8 cellular contexts compared by ENCODE assay signal in genomic region chrX:149962859-149963757, GRCh38. TPM values are rescaled to one million over a fixed set of nuclear protein-coding genes. Genes with fewer than 3 reads are reported as not detected.
DNase-seq lines count a peak whose midpoint lies in the region; ATAC-seq and TF ChIP-seq lines count a peak whose summit lies in the region.

No MANE protein-coding gene starts in this region.

- H3K36me3 ChIP-seq in IMR-90 (ENCODE audit: control insufficient read depth, insufficient read depth, low read length) (no peaks in the 10 kb centered on the region), left lung (no peaks in the 10 kb centered on the region), suprapubic skin (no peaks in the 10 kb centered on the region)
- peaks cover 3% of the 10 kb centered on the region for H3K36me3 ChIP-seq in effector memory CD4-positive, alpha-beta T cell (ENCODE audit: control insufficient read depth, insufficient read depth, low read length)

- H3K36me3 Mint-ChIP-seq in Calu3 (ENCODE audit: insufficient read depth, unreplicated experiment) (no peaks in the 10 kb centered on the region), chondrocyte (ENCODE audit: low read depth) (peaks cover 5% of the 10 kb centered on the region)

- peak overlapping the region; percentile 49 for H2BK5ac ChIP-seq in IMR-90 (ENCODE audit: low read depth, low read length, poor library complexity, severe bottlenecking)

- H2AK5ac ChIP-seq in IMR-90 (ENCODE audit: low read depth, low read length), result peak overlapping the region; percentile 28; the same call in 1 of the 2 replicates

- no peak overlapping the region for H3K4me2 ChIP-seq in IMR-90 (ENCODE audit: low read depth, low read length)

- H2BK120ac ChIP-seq in IMR-90 (ENCODE audit: low read depth, low read length), result peak overlapping the region; percentile 27; the same call in 1 of the 2 replicates

- H3K56ac ChIP-seq in IMR-90 (ENCODE audit: extremely low read depth, insufficient read depth, low read length), result no peak overlapping the region

- peak overlapping the region; percentile 40 for H3K27ac Mint-ChIP-seq in Calu3 (ENCODE audit: unreplicated experiment)
- peak overlapping the region; percentile 49 for H3K27ac Mint-ChIP-seq in chondrocyte (ENCODE audit: unreplicated experiment)

- in situ Hi-C loops in IMR-90 (cut with MboI; ENCODE audit: low sequenced_read_pairs), result loop anchor here (25.0 kb wide), 3 partner anchors 399 to 749 kb away; partner anchors contain the start of gene MAMLD1

- H3K4me3 Mint-ChIP-seq in Calu3 (ENCODE audit: low read depth, unreplicated experiment), result no peak overlapping the region
- no peak overlapping the region for H3K4me3 Mint-ChIP-seq in chondrocyte (ENCODE audit: unreplicated experiment)

- peak overlapping the region; percentile 79 for H2AK9ac ChIP-seq in IMR-90 (replicated peaks; ENCODE audit: low read depth, low read length, poor library complexity)

- peak overlapping the region; percentile 22; the same call in 1 of the 2 replicates for H2BK20ac ChIP-seq in IMR-90 (ENCODE audit: low read depth, low read length)

- no peaks in the 10 kb centered on the region for H3K79me1 ChIP-seq in IMR-90 (ENCODE audit: low read depth in 1 of 2, low read length in 2 of 2)

- dilution Hi-C loops in IMR-90 (cut with HindIII; ENCODE audit: low sequenced_read_pairs, unreplicated experiment), result no loop called here

- peak overlapping the region; percentile 74 for H2AFZ ChIP-seq in IMR-90 (replicated peaks; ENCODE audit: low read length, poor library complexity)

- TF ChIP-seq CTCF in Calu3 (IDR thresholded peaks at IDR 0.05; ENCODE audit: unreplicated experiment), result peak; percentile 74
- TF ChIP-seq CTCF in IMR-90 (conservative IDR thresholded peaks at IDR 0.05; ENCODE audit: low read depth, low read length), result peak; percentile 75
- peak; percentile 52 for TF ChIP-seq CTCF in RWPE1 (conservative IDR thresholded peaks at IDR 0.05; ENCODE audit: low read depth)
- TF ChIP-seq CTCF in chondrocyte (IDR thresholded peaks at IDR 0.05), result peak; percentile 83
- TF ChIP-seq CTCF in left lung (IDR thresholded peaks at IDR 0.05), result peak; percentile 54 to 57
- TF ChIP-seq CTCF in suprapubic skin (IDR thresholded peaks at IDR 0.05), result peak; percentile 46 to 48

- H3K9ac ChIP-seq in IMR-90 (ENCODE audit: low read depth, low read length), result no peak overlapping the region

- no peak overlapping the region for H4K91ac ChIP-seq in IMR-90 (ENCODE audit: insufficient read depth, low read depth, low read length)

- POLR2A ChIA-PET in IMR-90 (lab: Charles Lee; ENCODE audit: unreplicated experiment) (no interaction called here), RWPE1 (lab: Yijun Ruan, JAX; ENCODE audit: low non-redundant PET) (no interaction called here)

- H3K9me3 ChIP-seq in IMR-90 (ENCODE audit: control insufficient read depth, insufficient read depth, low read length) (no peaks in the 10 kb centered on the region), left lung (no peaks in the 10 kb centered on the region), suprapubic skin (no peaks in the 10 kb centered on the region)
- H3K9me3 ChIP-seq in effector memory CD4-positive, alpha-beta T cell (ENCODE audit: control insufficient read depth, low read length), result no peaks in the 10 kb centered on the region

- WGBS in IMR-90 (ENCODE audit: extremely low coverage in 2 of 2, insufficient read length in 1 of 2), 2 experiments, result no CpG with 5 or more reads among the region's 9 CpGs
- WGBS in suprapubic skin, result 32% methylated on average over 8 of the region's 9 CpGs

- H3K4me3 ChIP-seq in IMR-90 (ENCODE audit: insufficient read depth, low read depth, low read length), result no peak overlapping the region
- H3K4me3 ChIP-seq in left lung, result no peak overlapping the region
- no peak overlapping the region for H3K4me3 ChIP-seq in suprapubic skin
- no peak overlapping the region for H3K4me3 ChIP-seq in effector memory CD4-positive, alpha-beta T cell (ENCODE audit: insufficient read depth, low read depth, low read length, poor library complexity, severe bottlenecking)

- peak overlapping the region; percentile 19; the same call in 1 of the 2 replicates for H3K4ac ChIP-seq in IMR-90 (ENCODE audit: low read depth, low read length)

- no peak for TF ChIP-seq POLR2A in IMR-90 (IDR thresholded peaks at IDR 0.05; ENCODE audit: low read depth, low read length)
- TF ChIP-seq POLR2A in suprapubic skin (IDR thresholded peaks at IDR 0.05), result no peak

- TF ChIP-seq EP300 in suprapubic skin (IDR thresholded peaks at IDR 0.05), result no peak

- ATAC-seq in GM18873 (IDR thresholded peaks at IDR 0.05; ENCODE audit: low FRiP score, unreplicated experiment) (peak; percentile 82), IMR-90 (ENCODE audit: low read depth) (peak; percentile 97), left lung (peak; percentile 97)

- no peaks in the 10 kb centered on the region for H4K20me1 ChIP-seq in IMR-90 (ENCODE audit: insufficient read depth, low read length)

- intact Hi-C loops in Calu3 (cut with micrococcal nuclease; ENCODE audit: unreplicated experiment) (loop anchor here (1.0 to 5.0 kb wide), 4 partner anchors 87 to 719 kb away; no protein-coding TSS in a partner anchor), IMR-90 (cut with micrococcal nuclease) (loop anchor here (1.0 to 5.0 kb wide), 6 partner anchors 238 to 754 kb away; partner anchors contain the start of gene MAMLD1), left lung (cut with DNase I) (no loop called here)

- H3K23ac ChIP-seq in IMR-90 (ENCODE audit: low read depth, low read length), result no peak overlapping the region

- H3K27me3 Mint-ChIP-seq in Calu3 (ENCODE audit: unreplicated experiment) (no peaks in the 10 kb centered on the region), chondrocyte (ENCODE audit: low read depth) (no peaks in the 10 kb centered on the region)

- no peak overlapping the region; the same call in 1 of the 2 replicates for H3K14ac ChIP-seq in IMR-90 (replicated peaks; ENCODE audit: low read depth, low read length)

- CTCF ChIA-PET in Calu3 (lab: Charles Lee) (interaction anchor here (1.2 kb wide), 1 partner anchor 88 kb away, joined by 6 read pairs; no protein-coding TSS in a partner anchor), IMR-90 (lab: Yijun Ruan, JAX) (no interaction called here), RWPE1 (lab: Yijun Ruan, JAX) (interaction anchor here (0.7 kb wide), 1 partner anchor 113 kb away, joined by 4 read pairs; no protein-coding TSS in a partner anchor)

- H3K4me1 Mint-ChIP-seq in Calu3 (ENCODE audit: low read depth, unreplicated experiment) (peaks cover 9% of the 10 kb centered on the region), chondrocyte (ENCODE audit: low read depth) (peaks cover 22% of the 10 kb centered on the region)

- TF ChIP-seq RAD21 in IMR-90 (IDR thresholded peaks at IDR 0.05; ENCODE audit: low read length), result peak; percentile 91

- BruUV-seq in Calu3 (replicated peaks; lab: Mats Ljungman, UMichigan), result no TSS peak
- no TSS peak for BruUV-seq in IMR-90 (replicated peaks; lab: Mats Ljungman, UMichigan)

- no peak overlapping the region for H4K5ac ChIP-seq in IMR-90 (ENCODE audit: low read depth, low read length)

- H3K9me3 Mint-ChIP-seq in Calu3 (ENCODE audit: low read depth, unreplicated experiment) (no peaks in the 10 kb centered on the region), chondrocyte (ENCODE audit: low read depth) (peaks cover 10% of the 10 kb centered on the region)

- no peak overlapping the region for H3K18ac ChIP-seq in IMR-90 (ENCODE audit: low read depth, low read length)

- H3K4me1 ChIP-seq in IMR-90 (ENCODE audit: control insufficient read depth, insufficient read depth, low read length), result no peaks in the 10 kb centered on the region
- no peaks in the 10 kb centered on the region for H3K4me1 ChIP-seq in left lung
- no peaks in the 10 kb centered on the region for H3K4me1 ChIP-seq in suprapubic skin
- H3K4me1 ChIP-seq in effector memory CD4-positive, alpha-beta T cell (ENCODE audit: control insufficient read depth, insufficient read depth, low read length, poor library complexity, severe bottlenecking), result no peaks in the 10 kb centered on the region

- no peak overlapping the region for H3K27ac ChIP-seq in IMR-90 (ENCODE audit: insufficient read depth, low read length)
- no peak overlapping the region for H3K27ac ChIP-seq in RWPE1
- H3K27ac ChIP-seq in left lung, result no peak overlapping the region
- no peak overlapping the region for H3K27ac ChIP-seq in suprapubic skin
- H3K27ac ChIP-seq in effector memory CD4-positive, alpha-beta T cell (ENCODE audit: insufficient read depth, low read length, poor library complexity, severe bottlenecking), result no peak overlapping the region

- DNase-seq in Calu3 (peak; percentile 55), IMR-90 (peak; percentile 69), RWPE1 (ENCODE audit: low spot score) (peak; percentile 39), chondrocyte (ENCODE audit: low spot score) (no peak), left lung (peak in 1 of 2 donors; percentile 40), suprapubic skin (ENCODE audit: low spot score in 2 of 2) (no peak)
- no peak for DNase-seq in effector memory CD4-positive, alpha-beta T cell

- H3K27me3 ChIP-seq in IMR-90 (ENCODE audit: control insufficient read depth, insufficient read depth, low read length), result no peaks in the 10 kb centered on the region
- no peaks in the 10 kb centered on the region for H3K27me3 ChIP-seq in left lung
- H3K27me3 ChIP-seq in suprapubic skin, result no peaks in the 10 kb centered on the region
- H3K27me3 ChIP-seq in effector memory CD4-positive, alpha-beta T cell (replicated peaks; ENCODE audit: control insufficient read depth, insufficient read depth, low read length, poor library complexity, severe bottlenecking), result no peaks in the 10 kb centered on the region

- H4K8ac ChIP-seq in IMR-90 (ENCODE audit: low read depth in 2 of 2, low read length in 2 of 2), result no peak overlapping the region

- H2BK15ac ChIP-seq in IMR-90 (ENCODE audit: low read depth, low read length), result no peak overlapping the region

- H3K9me1 ChIP-seq in IMR-90 (ENCODE audit: insufficient read depth, low read length), result no peaks in the 10 kb centered on the region

TF ChIP-seq in IMR-90, 13 proteins besides CTCF, POLR2A, EP300 and RAD21 (continues in another document):
- no peak for TF ChIP-seq CEBPB (IDR thresholded peaks at IDR 0.05; ENCODE audit: low read depth, low read length)
- TF ChIP-seq CHD1 (IDR thresholded peaks at IDR 0.05; ENCODE audit: low read depth, low read length), result no peak
- TF ChIP-seq SMC3 (IDR thresholded peaks at IDR 0.05; ENCODE audit: low read depth, low read length), result peak; percentile 84

RNA-seq across cellular contexts. Expression of gene EOLA2, which starts 24.8 kb away (rescaled TPM):
- total RNA-seq in Calu3 (2022) (41.2 and 47.3 TPM in 2 replicates), IMR-90 (2012; rRNA removed) (22.5 and 23.7 TPM in 2 replicates), chondrocyte (38.9 to 46.6 TPM (median 39.2 TPM) in 3 replicates), left lung (10 to 100 TPM; 22.6 to 33.5 TPM), suprapubic skin (10 to 100 TPM; 15.3 to 49.2 (median 20.1) TPM)
- 46.5 and 51.4 TPM in 2 replicates for polyA plus RNA-seq in IMR-90 (2012; rRNA removed)
- polyA plus RNA-seq in IMR-90 (2012; cell fraction: cytosol; rRNA removed), result 24.4 and 37.3 TPM in 2 replicates
- polyA plus RNA-seq in IMR-90 (2012; cell fraction: nucleus; rRNA removed; ENCODE audit: low replicate concordance), result 40.1 and 107 TPM in 2 replicates

RNA-seq across cellular contexts. Expression of gene HSFX4, which starts 33.7 kb away (rescaled TPM):
- total RNA-seq in Calu3 (2022), result not detected in 2 replicates
- not detected in 2 replicates for total RNA-seq in IMR-90 (2012; rRNA removed)
- not detected in 2 replicates for polyA plus RNA-seq in IMR-90 (2012; rRNA removed)
- not detected in 2 replicates for polyA plus RNA-seq in IMR-90 (2012; cell fraction: cytosol; rRNA removed)
- polyA plus RNA-seq in IMR-90 (2012; cell fraction: nucleus; rRNA removed; ENCODE audit: low replicate concordance), result not detected in 2 replicates
- total RNA-seq in chondrocyte, result not detected in 3 replicates
- not detected for total RNA-seq in left lung
- not detected for total RNA-seq in suprapubic skin

Comparison
In these comparisons a context has a peak if more than half of its experiments do, and no peak if none do; other contexts are left out.
1. DNase-seq: peak in Calu3 (single experiment), IMR-90 (single experiment) and RWPE1 (single experiment); none in chondrocyte (single experiment), suprapubic skin (0 of 2) and effector memory CD4-positive, alpha-beta T cell (0 of 3).
2. intact Hi-C loops: an anchor here in Calu3 (1.0 to 5.0 kb wide) and IMR-90 (1.0 to 5.0 kb wide); none called in left lung.
3. Peak in every context shown above with its lines, with median percentiles within 50 percentile points of each other: CTCF ChIP-seq and ATAC-seq.